ENCODE assay signal across 1 cellular context in the genomic region with DNA sequence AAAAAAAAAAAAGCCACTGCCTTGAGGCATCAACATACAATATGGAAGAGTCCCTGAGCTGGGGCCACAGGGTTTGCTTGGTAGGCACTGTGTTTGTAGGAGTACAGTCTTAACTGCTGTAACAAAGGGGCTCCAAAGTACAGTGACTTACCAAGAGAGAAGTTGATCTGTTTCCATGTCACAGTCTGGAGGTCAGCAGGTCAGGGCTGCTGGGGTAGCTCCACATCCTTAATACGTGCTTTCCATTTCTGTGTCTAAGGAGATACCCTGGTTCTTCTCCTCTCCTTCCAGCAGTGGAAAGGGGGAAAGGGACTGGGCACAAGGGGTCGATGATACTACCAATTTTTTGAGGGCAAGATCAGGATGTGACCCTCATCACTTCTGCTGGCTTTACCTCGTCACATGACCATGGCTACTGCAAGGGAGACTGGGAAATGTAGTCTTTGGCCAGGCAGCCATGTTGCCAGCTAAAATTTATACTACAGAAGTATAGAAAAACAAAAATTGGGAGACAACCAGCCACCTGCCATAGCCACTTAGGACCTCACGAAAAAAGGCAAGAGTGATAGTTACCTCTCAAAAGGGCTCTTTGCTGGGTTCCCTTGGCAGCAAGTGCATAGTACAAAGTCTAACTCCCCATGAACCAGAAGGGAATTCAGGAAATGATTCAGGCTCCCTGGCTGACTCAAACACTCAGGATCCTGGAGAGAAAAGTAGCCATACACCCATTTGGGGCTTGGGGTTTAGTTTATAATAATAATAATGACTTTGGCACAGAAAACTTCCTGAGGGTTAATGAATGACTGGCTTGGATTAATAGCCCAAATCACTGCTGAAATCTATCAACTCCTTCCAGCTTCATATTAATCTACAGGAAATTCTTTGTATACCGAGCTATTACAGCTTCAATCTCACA.
TF ChIP-seq lines count a peak whose summit lies in the region.

No MANE protein-coding gene starts in this region.

TF ChIP-seq in K562, 482 proteins besides CTCF, POLR2A, EP300 and RAD21 (continued from another document and continues in another):
- TF ChIP-seq ZNF79 (CRISPR knock-in tag; IDR thresholded peaks at IDR 0.05; ENCODE audit: low read depth) = no peak
- TF ChIP-seq MTA2 (IDR thresholded peaks at IDR 0.05; ENCODE audit: low read depth) = no peak
- TF ChIP-seq SMARCB1 (IDR thresholded peaks at IDR 0.05; ENCODE audit: insufficient read length, low read depth) = no peak
- TF ChIP-seq, protein P1, sequence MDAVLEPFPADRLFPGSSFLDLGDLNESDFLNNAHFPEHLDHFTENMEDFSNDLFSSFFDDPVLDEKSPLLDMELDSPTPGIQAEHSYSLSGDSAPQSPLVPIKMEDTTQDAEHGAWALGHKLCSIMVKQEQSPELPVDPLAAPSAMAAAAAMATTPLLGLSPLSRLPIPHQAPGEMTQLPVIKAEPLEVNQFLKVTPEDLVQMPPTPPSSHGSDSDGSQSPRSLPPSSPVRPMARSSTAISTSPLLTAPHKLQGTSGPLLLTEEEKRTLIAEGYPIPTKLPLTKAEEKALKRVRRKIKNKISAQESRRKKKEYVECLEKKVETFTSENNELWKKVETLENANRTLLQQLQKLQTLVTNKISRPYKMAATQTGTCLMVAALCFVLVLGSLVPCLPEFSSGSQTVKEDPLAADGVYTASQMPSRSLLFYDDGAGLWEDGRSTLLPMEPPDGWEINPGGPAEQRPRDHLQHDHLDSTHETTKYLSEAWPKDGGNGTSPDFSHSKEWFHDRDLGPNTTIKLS (IDR thresholded peaks at IDR 0.05; ENCODE audit: borderline replicate concordance, low read depth) = peak; percentile 72; the same call in 1 of the 2 replicates
- TF ChIP-seq, protein P2, sequence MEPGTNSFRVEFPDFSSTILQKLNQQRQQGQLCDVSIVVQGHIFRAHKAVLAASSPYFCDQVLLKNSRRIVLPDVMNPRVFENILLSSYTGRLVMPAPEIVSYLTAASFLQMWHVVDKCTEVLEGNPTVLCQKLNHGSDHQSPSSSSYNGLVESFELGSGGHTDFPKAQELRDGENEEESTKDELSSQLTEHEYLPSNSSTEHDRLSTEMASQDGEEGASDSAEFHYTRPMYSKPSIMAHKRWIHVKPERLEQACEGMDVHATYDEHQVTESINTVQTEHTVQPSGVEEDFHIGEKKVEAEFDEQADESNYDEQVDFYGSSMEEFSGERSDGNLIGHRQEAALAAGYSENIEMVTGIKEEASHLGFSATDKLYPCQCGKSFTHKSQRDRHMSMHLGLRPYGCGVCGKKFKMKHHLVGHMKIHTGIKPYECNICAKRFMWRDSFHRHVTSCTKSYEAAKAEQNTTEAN (CRISPR knock-in tag; IDR thresholded peaks at IDR 0.05) = no peak
- no peak for TF ChIP-seq POLR2AphosphoS5 (IDR thresholded peaks at IDR 0.05; ENCODE audit: control insufficient read depth, insufficient read depth, low read depth, low read length)
- peak; percentile 38; the same call in 1 of the 2 replicates for TF ChIP-seq SP1 (CRISPR knock-in tag; IDR thresholded peaks at IDR 0.05)
- no peak for TF ChIP-seq ZZZ3 (IDR thresholded peaks at IDR 0.05)
- TF ChIP-seq, protein P3, sequence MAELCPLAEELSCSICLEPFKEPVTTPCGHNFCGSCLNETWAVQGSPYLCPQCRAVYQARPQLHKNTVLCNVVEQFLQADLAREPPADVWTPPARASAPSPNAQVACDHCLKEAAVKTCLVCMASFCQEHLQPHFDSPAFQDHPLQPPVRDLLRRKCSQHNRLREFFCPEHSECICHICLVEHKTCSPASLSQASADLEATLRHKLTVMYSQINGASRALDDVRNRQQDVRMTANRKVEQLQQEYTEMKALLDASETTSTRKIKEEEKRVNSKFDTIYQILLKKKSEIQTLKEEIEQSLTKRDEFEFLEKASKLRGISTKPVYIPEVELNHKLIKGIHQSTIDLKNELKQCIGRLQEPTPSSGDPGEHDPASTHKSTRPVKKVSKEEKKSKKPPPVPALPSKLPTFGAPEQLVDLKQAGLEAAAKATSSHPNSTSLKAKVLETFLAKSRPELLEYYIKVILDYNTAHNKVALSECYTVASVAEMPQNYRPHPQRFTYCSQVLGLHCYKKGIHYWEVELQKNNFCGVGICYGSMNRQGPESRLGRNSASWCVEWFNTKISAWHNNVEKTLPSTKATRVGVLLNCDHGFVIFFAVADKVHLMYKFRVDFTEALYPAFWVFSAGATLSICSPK (IDR thresholded peaks at IDR 0.05; ENCODE audit: borderline replicate concordance) = no peak
- TF ChIP-seq HNRNPLL (IDR thresholded peaks at IDR 0.05; ENCODE audit: low read depth, low read length, poor library complexity, severe bottlenecking) = no peak
- TF ChIP-seq MBD2 (IDR thresholded peaks at IDR 0.05; ENCODE audit: borderline replicate concordance, low read depth) = 0 out of 2 replicates have a peak, but pooled peaks have one; percentile 25
- TF ChIP-seq ATF7 (IDR thresholded peaks at IDR 0.05) = peak; percentile 15; the same call in 1 of the 2 replicates
- TF ChIP-seq RBFOX2 (IDR thresholded peaks at IDR 0.05; ENCODE audit: low read depth, low read length) = no peak
- TF ChIP-seq MYNN (IDR thresholded peaks at IDR 0.05) = no peak
- no peak for TF ChIP-seq MYNN (CRISPR knock-in tag; IDR thresholded peaks at IDR 0.05)
- peak in 1 of 2 experiments; percentile 65; a peak in 1 of 4 replicates for TF ChIP-seq ARNT (IDR thresholded peaks at IDR 0.05)
- TF ChIP-seq HMGN3 (IDR thresholded peaks at IDR 0.05; ENCODE audit: borderline replicate concordance, extremely low read depth, insufficient read length, low read depth, low read length) = no peak
- TF ChIP-seq, protein P4, sequence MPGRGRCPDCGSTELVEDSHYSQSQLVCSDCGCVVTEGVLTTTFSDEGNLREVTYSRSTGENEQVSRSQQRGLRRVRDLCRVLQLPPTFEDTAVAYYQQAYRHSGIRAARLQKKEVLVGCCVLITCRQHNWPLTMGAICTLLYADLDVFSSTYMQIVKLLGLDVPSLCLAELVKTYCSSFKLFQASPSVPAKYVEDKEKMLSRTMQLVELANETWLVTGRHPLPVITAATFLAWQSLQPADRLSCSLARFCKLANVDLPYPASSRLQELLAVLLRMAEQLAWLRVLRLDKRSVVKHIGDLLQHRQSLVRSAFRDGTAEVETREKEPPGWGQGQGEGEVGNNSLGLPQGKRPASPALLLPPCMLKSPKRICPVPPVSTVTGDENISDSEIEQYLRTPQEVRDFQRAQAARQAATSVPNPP (IDR thresholded peaks at IDR 0.05; ENCODE audit: borderline replicate concordance, insufficient read depth, insufficient read length) = no peak
- no peak for TF ChIP-seq ZBED1 (IDR thresholded peaks at IDR 0.05)
- TF ChIP-seq ZNF586 (CRISPR knock-in tag; conservative IDR thresholded peaks at IDR 0.05) = no peak
- peak; percentile 69 for TF ChIP-seq DIDO1 (tag; IDR thresholded peaks at IDR 0.05; ENCODE audit: low read depth)
- TF ChIP-seq HCFC1 (IDR thresholded peaks at IDR 0.05; ENCODE audit: low read depth, low read length) = peak; percentile 96
- TF ChIP-seq STAG1 (CRISPR knock-in tag; IDR thresholded peaks at IDR 0.05; ENCODE audit: borderline replicate concordance) = no peak
- no peak for TF ChIP-seq CHD2 (IDR thresholded peaks at IDR 0.05; ENCODE audit: low read depth, low read length)
- TF ChIP-seq SRSF3 (IDR thresholded peaks at IDR 0.05; ENCODE audit: insufficient read depth, low read length) = no peak
- TF ChIP-seq, protein P5, sequence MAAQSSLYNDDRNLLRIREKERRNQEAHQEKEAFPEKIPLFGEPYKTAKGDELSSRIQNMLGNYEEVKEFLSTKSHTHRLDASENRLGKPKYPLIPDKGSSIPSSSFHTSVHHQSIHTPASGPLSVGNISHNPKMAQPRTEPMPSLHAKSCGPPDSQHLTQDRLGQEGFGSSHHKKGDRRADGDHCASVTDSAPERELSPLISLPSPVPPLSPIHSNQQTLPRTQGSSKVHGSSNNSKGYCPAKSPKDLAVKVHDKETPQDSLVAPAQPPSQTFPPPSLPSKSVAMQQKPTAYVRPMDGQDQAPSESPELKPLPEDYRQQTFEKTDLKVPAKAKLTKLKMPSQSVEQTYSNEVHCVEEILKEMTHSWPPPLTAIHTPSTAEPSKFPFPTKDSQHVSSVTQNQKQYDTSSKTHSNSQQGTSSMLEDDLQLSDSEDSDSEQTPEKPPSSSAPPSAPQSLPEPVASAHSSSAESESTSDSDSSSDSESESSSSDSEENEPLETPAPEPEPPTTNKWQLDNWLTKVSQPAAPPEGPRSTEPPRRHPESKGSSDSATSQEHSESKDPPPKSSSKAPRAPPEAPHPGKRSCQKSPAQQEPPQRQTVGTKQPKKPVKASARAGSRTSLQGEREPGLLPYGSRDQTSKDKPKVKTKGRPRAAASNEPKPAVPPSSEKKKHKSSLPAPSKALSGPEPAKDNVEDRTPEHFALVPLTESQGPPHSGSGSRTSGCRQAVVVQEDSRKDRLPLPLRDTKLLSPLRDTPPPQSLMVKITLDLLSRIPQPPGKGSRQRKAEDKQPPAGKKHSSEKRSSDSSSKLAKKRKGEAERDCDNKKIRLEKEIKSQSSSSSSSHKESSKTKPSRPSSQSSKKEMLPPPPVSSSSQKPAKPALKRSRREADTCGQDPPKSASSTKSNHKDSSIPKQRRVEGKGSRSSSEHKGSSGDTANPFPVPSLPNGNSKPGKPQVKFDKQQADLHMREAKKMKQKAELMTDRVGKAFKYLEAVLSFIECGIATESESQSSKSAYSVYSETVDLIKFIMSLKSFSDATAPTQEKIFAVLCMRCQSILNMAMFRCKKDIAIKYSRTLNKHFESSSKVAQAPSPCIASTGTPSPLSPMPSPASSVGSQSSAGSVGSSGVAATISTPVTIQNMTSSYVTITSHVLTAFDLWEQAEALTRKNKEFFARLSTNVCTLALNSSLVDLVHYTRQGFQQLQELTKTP (IDR thresholded peaks at IDR 0.05; ENCODE audit: low read depth in 1 of 2, partially characterized antibody in 2 of 2) = peak in 1 of 2 experiments; percentile 83
- TF ChIP-seq ZNF717 (CRISPR knock-in tag; IDR thresholded peaks at IDR 0.05) = no peak
- TF ChIP-seq MTA3 (IDR thresholded peaks at IDR 0.05; ENCODE audit: borderline replicate concordance) = peak; percentile 59; the same call in 1 of the 2 replicates
- no peak for TF ChIP-seq ZNF445 (CRISPR knock-in tag; IDR thresholded peaks at IDR 0.05; ENCODE audit: low read depth)
- no peak for TF ChIP-seq FOXA1 (IDR thresholded peaks at IDR 0.05; ENCODE audit: borderline replicate concordance)
- TF ChIP-seq ESRRA (IDR thresholded peaks at IDR 0.05; ENCODE audit: borderline replicate concordance, low read depth) = no peak
- TF ChIP-seq, protein P6, sequence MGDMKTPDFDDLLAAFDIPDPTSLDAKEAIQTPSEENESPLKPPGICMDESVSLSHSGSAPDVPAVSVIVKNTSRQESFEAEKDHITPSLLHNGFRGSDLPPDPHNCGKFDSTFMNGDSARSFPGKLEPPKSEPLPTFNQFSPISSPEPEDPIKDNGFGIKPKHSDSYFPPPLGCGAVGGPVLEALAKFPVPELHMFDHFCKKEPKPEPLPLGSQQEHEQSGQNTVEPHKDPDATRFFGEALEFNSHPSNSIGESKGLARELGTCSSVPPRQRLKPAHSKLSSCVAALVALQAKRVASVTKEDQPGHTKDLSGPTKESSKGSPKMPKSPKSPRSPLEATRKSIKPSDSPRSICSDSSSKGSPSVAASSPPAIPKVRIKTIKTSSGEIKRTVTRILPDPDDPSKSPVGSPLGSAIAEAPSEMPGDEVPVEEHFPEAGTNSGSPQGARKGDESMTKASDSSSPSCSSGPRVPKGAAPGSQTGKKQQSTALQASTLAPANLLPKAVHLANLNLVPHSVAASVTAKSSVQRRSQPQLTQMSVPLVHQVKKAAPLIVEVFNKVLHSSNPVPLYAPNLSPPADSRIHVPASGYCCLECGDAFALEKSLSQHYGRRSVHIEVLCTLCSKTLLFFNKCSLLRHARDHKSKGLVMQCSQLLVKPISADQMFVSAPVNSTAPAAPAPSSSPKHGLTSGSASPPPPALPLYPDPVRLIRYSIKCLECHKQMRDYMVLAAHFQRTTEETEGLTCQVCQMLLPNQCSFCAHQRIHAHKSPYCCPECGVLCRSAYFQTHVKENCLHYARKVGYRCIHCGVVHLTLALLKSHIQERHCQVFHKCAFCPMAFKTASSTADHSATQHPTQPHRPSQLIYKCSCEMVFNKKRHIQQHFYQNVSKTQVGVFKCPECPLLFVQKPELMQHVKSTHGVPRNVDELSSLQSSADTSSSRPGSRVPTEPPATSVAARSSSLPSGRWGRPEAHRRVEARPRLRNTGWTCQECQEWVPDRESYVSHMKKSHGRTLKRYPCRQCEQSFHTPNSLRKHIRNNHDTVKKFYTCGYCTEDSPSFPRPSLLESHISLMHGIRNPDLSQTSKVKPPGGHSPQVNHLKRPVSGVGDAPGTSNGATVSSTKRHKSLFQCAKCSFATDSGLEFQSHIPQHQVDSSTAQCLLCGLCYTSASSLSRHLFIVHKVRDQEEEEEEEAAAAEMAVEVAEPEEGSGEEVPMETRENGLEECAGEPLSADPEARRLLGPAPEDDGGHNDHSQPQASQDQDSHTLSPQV (IDR thresholded peaks at IDR 0.05) = peak; percentile 48; the same call in 1 of the 2 replicates
- TF ChIP-seq EGR1 (conservative IDR thresholded peaks at IDR 0.05) = no peak
- TF ChIP-seq, protein P7, sequence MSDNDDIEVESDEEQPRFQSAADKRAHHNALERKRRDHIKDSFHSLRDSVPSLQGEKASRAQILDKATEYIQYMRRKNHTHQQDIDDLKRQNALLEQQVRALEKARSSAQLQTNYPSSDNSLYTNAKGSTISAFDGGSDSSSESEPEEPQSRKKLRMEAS (CRISPR knock-in tag; IDR thresholded peaks at IDR 0.05) = 0 out of 2 replicates have a peak, but pooled peaks have one; percentile 23
- TF ChIP-seq, protein P8, sequence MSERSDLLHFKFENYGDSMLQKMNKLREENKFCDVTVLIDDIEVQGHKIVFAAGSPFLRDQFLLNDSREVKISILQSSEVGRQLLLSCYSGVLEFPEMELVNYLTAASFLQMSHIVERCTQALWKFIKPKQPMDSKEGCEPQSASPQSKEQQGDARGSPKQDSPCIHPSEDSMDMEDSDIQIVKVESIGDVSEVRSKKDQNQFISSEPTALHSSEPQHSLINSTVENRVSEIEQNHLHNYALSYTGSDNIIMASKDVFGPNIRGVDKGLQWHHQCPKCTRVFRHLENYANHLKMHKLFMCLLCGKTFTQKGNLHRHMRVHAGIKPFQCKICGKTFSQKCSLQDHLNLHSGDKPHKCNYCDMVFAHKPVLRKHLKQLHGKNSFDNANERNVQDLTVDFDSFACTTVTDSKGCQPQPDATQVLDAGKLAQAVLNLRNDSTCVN (CRISPR knock-in tag; IDR thresholded peaks at IDR 0.05) = no peak
- TF ChIP-seq, protein P9, sequence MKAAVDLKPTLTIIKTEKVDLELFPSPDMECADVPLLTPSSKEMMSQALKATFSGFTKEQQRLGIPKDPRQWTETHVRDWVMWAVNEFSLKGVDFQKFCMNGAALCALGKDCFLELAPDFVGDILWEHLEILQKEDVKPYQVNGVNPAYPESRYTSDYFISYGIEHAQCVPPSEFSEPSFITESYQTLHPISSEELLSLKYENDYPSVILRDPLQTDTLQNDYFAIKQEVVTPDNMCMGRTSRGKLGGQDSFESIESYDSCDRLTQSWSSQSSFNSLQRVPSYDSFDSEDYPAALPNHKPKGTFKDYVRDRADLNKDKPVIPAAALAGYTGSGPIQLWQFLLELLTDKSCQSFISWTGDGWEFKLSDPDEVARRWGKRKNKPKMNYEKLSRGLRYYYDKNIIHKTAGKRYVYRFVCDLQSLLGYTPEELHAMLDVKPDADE (conservative IDR thresholded peaks at IDR 0.05; ENCODE audit: control insufficient read depth, low read depth, low read length) = peak; percentile 74; the same call in 1 of the 2 replicates
- TF ChIP-seq ETV5 (CRISPR knock-in tag; IDR thresholded peaks at IDR 0.05; ENCODE audit: low read depth) = 0 out of 2 replicates have a peak, but pooled peaks have one; percentile 4
- no peak for TF ChIP-seq GTF2A2 (tag; IDR thresholded peaks at IDR 0.05)
- no peak for TF ChIP-seq PTRF (tag; IDR thresholded peaks at IDR 0.05)
- TF ChIP-seq PHF20 (IDR thresholded peaks at IDR 0.05; ENCODE audit: partially characterized antibody) = peak; percentile 23
- peak in 1 of 2 experiments; percentile 31; a peak in 1 of 4 replicates for TF ChIP-seq FOXK2 (conservative IDR thresholded peaks at IDR 0.05 in 1 of 2, IDR thresholded peaks at IDR 0.05 in 1 of 2; ENCODE audit: low read depth in 2 of 2)
